ENCODE assay signal across 8 cellular contexts in the genomic region with DNA sequence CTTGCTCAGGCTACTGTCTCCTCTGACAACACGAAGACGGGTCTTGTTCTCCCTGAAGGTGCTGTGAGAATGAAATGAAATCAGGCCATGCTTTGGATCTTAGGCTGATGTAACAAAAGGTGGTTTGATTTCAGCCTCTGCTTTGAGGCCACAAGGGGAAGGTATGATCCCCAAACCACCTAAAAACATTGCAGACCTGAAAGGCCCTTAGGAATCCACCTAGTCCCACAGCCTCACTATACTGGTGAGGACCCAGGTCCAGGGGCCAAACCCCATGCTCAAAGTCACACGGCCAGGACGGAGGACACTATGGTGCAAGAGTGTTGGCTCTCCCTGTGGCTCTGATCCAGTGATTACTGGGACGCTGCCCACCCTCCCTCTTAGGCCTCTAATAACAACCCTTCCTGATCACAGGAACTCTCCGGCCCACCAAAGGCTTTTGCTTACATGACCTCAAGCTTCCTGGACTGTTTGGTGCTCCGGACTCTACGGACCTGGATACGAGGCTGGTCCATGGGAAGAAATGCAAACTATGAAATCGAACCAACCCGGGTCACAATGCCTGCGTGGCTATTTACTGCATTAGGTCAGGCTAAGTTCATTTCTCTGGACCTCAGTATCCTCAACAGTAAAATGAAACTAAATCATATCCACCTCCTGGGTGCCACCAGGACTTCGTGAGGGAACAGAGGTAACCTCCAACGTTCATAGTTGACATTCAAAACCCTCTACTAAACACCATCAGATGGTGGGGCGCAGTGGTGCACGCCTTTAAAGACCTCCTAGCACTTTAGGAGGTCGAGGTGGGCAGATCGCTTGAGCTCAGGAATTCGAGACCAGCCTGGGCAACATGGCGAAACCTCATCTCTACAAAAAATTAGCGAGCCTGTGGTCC. TPM values are rescaled to one million over a fixed set of nuclear protein-coding genes. Genes with fewer than 3 reads are reported as not detected.
DNase-seq lines count a peak whose midpoint lies in the region; ATAC-seq and TF ChIP-seq lines count a peak whose summit lies in the region.

No MANE protein-coding gene starts in this region.

- no peaks in the 10 kb centered on the region for H3F3A ChIP-seq in neural progenitor cell (ENCODE audit: low read depth)

- H3K27me3 Mint-ChIP-seq in Caco-2 (ENCODE audit: insufficient read depth, unreplicated experiment): no peaks in the 10 kb centered on the region
- peaks cover 40% of the 10 kb centered on the region for H3K27me3 Mint-ChIP-seq in endodermal cell (ENCODE audit: insufficient read depth)
- H3K27me3 Mint-ChIP-seq in neural progenitor cell (ENCODE audit: insufficient read depth, low read depth): peaks cover 11% of the 10 kb centered on the region

- H3K9me3 Mint-ChIP-seq in Caco-2 (ENCODE audit: unreplicated experiment): no peaks in the 10 kb centered on the region
- no peaks in the 10 kb centered on the region for H3K9me3 Mint-ChIP-seq in endodermal cell
- peaks cover 5% of the 10 kb centered on the region for H3K9me3 Mint-ChIP-seq in neural progenitor cell

- peak overlapping the region; percentile 97 for H3K4me2 ChIP-seq in OCI-LY7 (ENCODE audit: low read length)
- peak overlapping the region; percentile 89 for H3K4me2 ChIP-seq in neural progenitor cell

- no peaks in the 10 kb centered on the region for H3K27me3 ChIP-seq in Caco-2 (replicated peaks; ENCODE audit: control insufficient read depth, insufficient read depth, low read length)
- peaks cover 38% of the 10 kb centered on the region for H3K27me3 ChIP-seq in endodermal cell (ENCODE audit: control insufficient read depth, insufficient read depth, low read length, poor library complexity, severe bottlenecking)
- H3K27me3 ChIP-seq in neural progenitor cell: peaks cover 40% of the 10 kb centered on the region

- intact Hi-C loops in Caco-2 (cut with micrococcal nuclease; ENCODE audit: unreplicated experiment): no loop called here
- intact Hi-C loops in OCI-LY7 (cut with micrococcal nuclease; ENCODE audit: unreplicated experiment): loop anchor here (5.0 kb wide), 1 partner anchor 80 kb away; a partner anchor contains a TSS

- H3K79me2 ChIP-seq in OCI-LY7 (ENCODE audit: insufficient read depth, low read depth, low read length) (no peaks in the 10 kb centered on the region), neural progenitor cell (ENCODE audit: low read depth) (no peaks in the 10 kb centered on the region)

- H4K20me1 ChIP-seq in OCI-LY7 (ENCODE audit: insufficient read depth, low read length): no peaks in the 10 kb centered on the region
- H4K20me1 ChIP-seq in neural progenitor cell (ENCODE audit: low read depth): no peaks in the 10 kb centered on the region

- H3K36me3 Mint-ChIP-seq in Caco-2 (ENCODE audit: insufficient read depth, unreplicated experiment): peaks cover 32% of the 10 kb centered on the region
- peaks cover 13% of the 10 kb centered on the region for H3K36me3 Mint-ChIP-seq in endodermal cell (ENCODE audit: low read depth)
- H3K36me3 Mint-ChIP-seq in neural progenitor cell: peaks cover 3% of the 10 kb centered on the region

- peaks cover 28% of the 10 kb centered on the region for H3K4me1 ChIP-seq in Caco-2
- peaks cover 49% of the 10 kb centered on the region for H3K4me1 ChIP-seq in OCI-LY7 (ENCODE audit: insufficient read depth, low read length, poor library complexity, severe bottlenecking)
- no peaks in the 10 kb centered on the region for H3K4me1 ChIP-seq in endodermal cell (ENCODE audit: control insufficient read depth, insufficient read depth, low read length)
- H3K4me1 ChIP-seq in neural progenitor cell: peaks cover 8% of the 10 kb centered on the region

- DNase-seq in Caco-2 (no peak), OCI-LY7 (ENCODE audit: low spot score) (no peak), endodermal cell (no peak), neural progenitor cell (ENCODE audit: low spot score) (no peak), NCI-H2196 treated with DMSO at 0.1 percent for 48 hours (lab: John Stamatoyannopoulos, UW; ENCODE audit: unreplicated experiment) (no peak)
- no peak for DNase-seq in activated CD4-positive, CD25-positive, alpha-beta regulatory T cell (lab: John Stamatoyannopoulos, UW)

- H3K4me3 Mint-ChIP-seq in Caco-2 (ENCODE audit: unreplicated experiment) (peak overlapping the region; percentile 98), endodermal cell (peak overlapping the region; percentile 77), neural progenitor cell (peak overlapping the region; percentile 90)

- H3K27ac Mint-ChIP-seq in Caco-2 (ENCODE audit: unreplicated experiment): no peak overlapping the region
- no peak overlapping the region for H3K27ac Mint-ChIP-seq in endodermal cell
- no peak overlapping the region for H3K27ac Mint-ChIP-seq in neural progenitor cell

- POLR2A ChIA-PET in Caco-2 (lab: Charles Lee): no interaction called here
- POLR2A ChIA-PET in OCI-LY7 (lab: Charles Lee): interaction anchor here (0.5 to 1.0 kb wide), 3 partner anchors 10 to 1121 kb away, joined by 3 read pairs; no protein-coding TSS in a partner anchor

- H2AFZ ChIP-seq in OCI-LY7 (ENCODE audit: low read length) (peak overlapping the region; percentile 97; the same call in 1 of the 2 replicates), neural progenitor cell (replicated peaks) (no peak overlapping the region)

- CTCF ChIA-PET in Caco-2 (lab: Charles Lee) (no interaction called here), OCI-LY7 (lab: Charles Lee; ENCODE audit: unreplicated experiment) (no interaction called here)

- no peak for ATAC-seq in GM21528 (IDR thresholded peaks at IDR 0.05; ENCODE audit: low FRiP score, unreplicated experiment)
- no peak for ATAC-seq in HG02852 (IDR thresholded peaks at IDR 0.05; ENCODE audit: unreplicated experiment)

- H3K9ac ChIP-seq in endodermal cell (ENCODE audit: extremely low read depth, low read length, poor library complexity, severe bottlenecking) (no peak overlapping the region), neural progenitor cell (no peak overlapping the region)

- TF ChIP-seq CTCF in Caco-2 (IDR thresholded peaks at IDR 0.05; ENCODE audit: insufficient read depth in 1 of 2, low read depth in 1 of 2, low read length in 1 of 2, severe bottlenecking in 1 of 2, unreplicated experiment in 1 of 2): no peak
- no peak for TF ChIP-seq CTCF in OCI-LY7 (conservative IDR thresholded peaks at IDR 0.05; ENCODE audit: low read length)
- no peak for TF ChIP-seq CTCF in endodermal cell (conservative IDR thresholded peaks at IDR 0.05)
- TF ChIP-seq CTCF in neural progenitor cell (IDR thresholded peaks at IDR 0.05): no peak

- H3K36me3 ChIP-seq in Caco-2 (ENCODE audit: control insufficient read depth, insufficient read depth, low read length) (peaks cover 2% of the 10 kb centered on the region), OCI-LY7 (ENCODE audit: insufficient read depth, low read length) (peaks cover 3% of the 10 kb centered on the region; the same call in 1 of the 2 replicates), endodermal cell (ENCODE audit: control insufficient read depth, insufficient read depth, low read length) (no peaks in the 10 kb centered on the region), neural progenitor cell (no peaks in the 10 kb centered on the region)

- peak overlapping the region; percentile 90 for H3K4me3 ChIP-seq in Caco-2 (ENCODE audit: low read depth, low read length)
- H3K4me3 ChIP-seq in OCI-LY7 (ENCODE audit: low read depth, low read length, poor library complexity, severe bottlenecking): peak overlapping the region; percentile 70
- H3K4me3 ChIP-seq in endodermal cell (ENCODE audit: low read length): peak overlapping the region; percentile 82
- no peak overlapping the region for H3K4me3 ChIP-seq in neural progenitor cell

- BruUV-seq in Caco-2 (replicated peaks; lab: Mats Ljungman, UMichigan): no TSS peak
- BruUV-seq in OCI-LY7 (replicated peaks; lab: Mats Ljungman, UMichigan): TSS peak; percentile 34

- H3K9me3 ChIP-seq in Caco-2: no peaks in the 10 kb centered on the region
- H3K9me3 ChIP-seq in OCI-LY7 (ENCODE audit: low read length): no peaks in the 10 kb centered on the region; the same call in 1 of the 2 replicates
- peaks cover 4% of the 10 kb centered on the region for H3K9me3 ChIP-seq in endodermal cell (ENCODE audit: control insufficient read depth, low read length)
- no peaks in the 10 kb centered on the region for H3K9me3 ChIP-seq in neural progenitor cell (ENCODE audit: low read depth)

- no peaks in the 10 kb centered on the region for H3K9me2 ChIP-seq in OCI-LY7 (ENCODE audit: insufficient read depth, low read length)

- no peak overlapping the region for H3K27ac ChIP-seq in OCI-LY7 (ENCODE audit: low read depth, low read length, poor library complexity, severe bottlenecking)
- no peak overlapping the region for H3K27ac ChIP-seq in endodermal cell (ENCODE audit: low read depth, low read length)
- H3K27ac ChIP-seq in neural progenitor cell: no peak overlapping the region

- peaks cover 38% of the 10 kb centered on the region for H3K4me1 Mint-ChIP-seq in Caco-2 (ENCODE audit: low read depth, unreplicated experiment)
- H3K4me1 Mint-ChIP-seq in endodermal cell: peaks cover 14% of the 10 kb centered on the region
- H3K4me1 Mint-ChIP-seq in neural progenitor cell: peaks cover 14% of the 10 kb centered on the region

- 95 to 96% methylated on average over 19 to 21 of the region's 21 CpGs for WGBS in endodermal cell (ENCODE audit: insufficient coverage in 1 of 2, insufficient read length in 1 of 2), 2 experiments

RNA-seq across cellular contexts. Expression of a gene that starts 1.5 kb away (rescaled TPM):
- total RNA-seq in Caco-2 (2022): 85.6 and 89.4 TPM in 2 replicates
- total RNA-seq in OCI-LY7 (2014; rRNA removed; shearing (Covaris generic)): 5.0 and 7.8 TPM in 2 replicates
- 14.2 and 18.7 TPM in 2 replicates for total RNA-seq in OCI-LY7 (2022)
- total RNA-seq in endodermal cell: 10 to 100 TPM; 18.8 to 21.3 TPM
- polyA plus RNA-seq in endodermal cell (2013, experiment 1 of 2): 8.9 TPM
- 9.3 TPM for polyA plus RNA-seq in endodermal cell (2013, experiment 2 of 2)
- 6.1 and 7.6 TPM in 2 replicates for total RNA-seq in neural progenitor cell (ENCODE audit: low replicate concordance)

RNA-seq across cellular contexts. Expression of a gene that starts 48.5 kb away (rescaled TPM):
- 26.9 and 27.0 TPM in 2 replicates for total RNA-seq in Caco-2 (2022)
- 20.5 and 24.8 TPM in 2 replicates for total RNA-seq in OCI-LY7 (2014; rRNA removed; shearing (Covaris generic))
- 20.7 and 22.8 TPM in 2 replicates for total RNA-seq in OCI-LY7 (2022)
- total RNA-seq in endodermal cell: 10 to 100 TPM; 18.2 to 19.2 TPM
- polyA plus RNA-seq in endodermal cell (2013, experiment 1 of 2): 23.8 TPM
- 25.6 TPM for polyA plus RNA-seq in endodermal cell (2013, experiment 2 of 2)
- 25.4 and 40.0 TPM in 2 replicates for total RNA-seq in neural progenitor cell (ENCODE audit: low replicate concordance)
